Comparison of ENCODE assay signal across 8 cellular contexts in the genomic region with DNA sequence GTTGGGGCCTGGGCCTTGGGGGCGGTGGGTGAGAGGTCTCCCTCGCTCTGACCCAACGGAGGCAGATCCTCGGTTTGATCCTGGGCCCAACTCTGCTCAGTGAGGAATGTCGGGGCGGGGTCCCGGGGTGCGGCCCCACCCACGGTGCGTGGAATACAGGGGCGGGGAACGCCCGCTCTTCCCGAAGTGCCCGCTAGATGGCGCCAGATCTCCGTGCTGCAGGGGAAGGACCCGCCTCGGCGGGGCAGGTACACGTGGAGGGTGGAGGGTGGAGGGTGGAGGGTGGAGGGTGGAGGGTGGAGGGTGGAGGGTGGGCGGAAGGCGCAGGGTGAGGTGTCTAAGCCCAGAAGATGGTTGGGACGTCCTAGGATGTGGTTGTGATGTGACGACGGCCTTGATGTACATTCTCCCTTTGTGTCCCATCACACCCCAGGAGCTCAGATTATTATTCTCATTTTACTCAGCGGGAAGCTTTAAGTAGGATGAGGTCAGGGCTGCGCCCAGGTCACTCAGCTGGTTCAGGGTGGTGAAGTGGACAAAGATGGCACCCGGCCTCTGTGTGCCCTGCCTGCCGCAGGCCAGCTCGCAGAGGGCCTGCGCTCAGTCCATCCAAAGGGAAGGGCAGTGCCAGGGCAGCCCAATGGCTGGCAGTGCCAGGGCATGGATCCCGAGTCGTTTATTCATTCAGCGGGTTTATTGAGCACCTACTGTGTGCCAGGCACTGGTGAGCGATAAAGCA. TPM values are rescaled to one million over a fixed set of nuclear protein-coding genes. Genes with fewer than 3 reads are reported as not detected.
A peak's percentile ranks its signal among the peaks of the same experiment; 100 is the strongest.
DNase-seq lines count a peak whose midpoint lies in the region; ATAC-seq lines count a peak whose summit lies in the region.

No MANE protein-coding gene starts in this region.

- ATAC-seq in GM21528 (IDR thresholded peaks at IDR 0.05; ENCODE audit: low FRiP score, unreplicated experiment) (peak; percentile 57), Right ventricle myocardium superior (ENCODE audit: poor library complexity) (peak; percentile 98)

- H3K27ac ChIP-seq in SK-N-MC: no peak overlapping the region
- no peak overlapping the region for H3K27ac ChIP-seq in rectal smooth muscle tissue (ENCODE audit: low read depth, low read length)

- H3K4me3 ChIP-seq in SK-N-MC: peak overlapping the region; percentile 41; the same call in 1 of the 2 replicates
- H3K4me3 ChIP-seq in rectal smooth muscle tissue (ENCODE audit: low read length): peak overlapping the region; percentile 43

- no peaks in the 10 kb centered on the region for H3K27me3 ChIP-seq in rectal smooth muscle tissue (ENCODE audit: control insufficient read depth, insufficient read depth, low read length)

- DNase-seq in EH (ENCODE audit: low read depth): peak; percentile 65
- DNase-seq in KG1 (lab: John Stamatoyannopoulos, UW): peak; percentile 6
- no peak for DNase-seq in SK-N-MC (ENCODE audit: low read depth, low spot score)
- DNase-seq in activated naive CD4-positive, alpha-beta T cell treated with anti-CD3 and anti-CD28 coated beads, Interleukin-2, amount 50 U/mL, for 16 hours: peak; percentile 87
- DNase-seq in Right ventricle myocardium superior: peak; percentile 87
- no peak for DNase-seq in foreskin melanocyte

- no peaks in the 10 kb centered on the region for H3K36me3 ChIP-seq in SK-N-MC (ENCODE audit: insufficient read depth, low read length)
- H3K36me3 ChIP-seq in rectal smooth muscle tissue (ENCODE audit: control insufficient read depth, insufficient read depth, low read length): no peaks in the 10 kb centered on the region

- H3K9me3 ChIP-seq in SK-N-MC (ENCODE audit: low read depth, low read length): no peaks in the 10 kb centered on the region

- H3K9ac ChIP-seq in SK-N-MC (ENCODE audit: insufficient read length): no peak overlapping the region
- H3K9ac ChIP-seq in rectal smooth muscle tissue (ENCODE audit: low read length): no peak overlapping the region

- intact Hi-C loops in Right ventricle myocardium superior (cut with DNase I): loop anchor here (2.0 to 10.0 kb wide), 3 partner anchors 63 to 386 kb away; partner anchors contain the start of gene IRGM

- no peaks in the 10 kb centered on the region for H3K4me1 ChIP-seq in rectal smooth muscle tissue (ENCODE audit: control insufficient read depth, insufficient read depth, low read length)

RNA-seq across cellular contexts. Expression of gene RPS14, which starts 9.4 kb away (rescaled TPM):
- 1,133 TPM for total RNA-seq in Right ventricle myocardium superior

RNA-seq across cellular contexts. Expression of gene CD74, which starts 46.3 kb away (rescaled TPM):
- 263 TPM for total RNA-seq in Right ventricle myocardium superior

RNA-seq across cellular contexts. Expression of gene NDST1, which starts 48.9 kb away (rescaled TPM):
- total RNA-seq in Right ventricle myocardium superior: 50.8 TPM

Comparison
In these comparisons a context has a peak if more than half of its experiments do, and no peak if none do; other contexts are left out.
1. DNase-seq: peak in EH (single experiment), KG1 (single experiment), activated naive CD4-positive, alpha-beta T cell treated with anti-CD3 and anti-CD28 coated beads, Interleukin-2, amount 50 U/mL, for 16 hours (single experiment) and Right ventricle myocardium superior (single experiment); none in SK-N-MC (single experiment) and foreskin melanocyte (single experiment).